Comparison of ENCODE assay signal across 1 cellular context in the genomic region with DNA sequence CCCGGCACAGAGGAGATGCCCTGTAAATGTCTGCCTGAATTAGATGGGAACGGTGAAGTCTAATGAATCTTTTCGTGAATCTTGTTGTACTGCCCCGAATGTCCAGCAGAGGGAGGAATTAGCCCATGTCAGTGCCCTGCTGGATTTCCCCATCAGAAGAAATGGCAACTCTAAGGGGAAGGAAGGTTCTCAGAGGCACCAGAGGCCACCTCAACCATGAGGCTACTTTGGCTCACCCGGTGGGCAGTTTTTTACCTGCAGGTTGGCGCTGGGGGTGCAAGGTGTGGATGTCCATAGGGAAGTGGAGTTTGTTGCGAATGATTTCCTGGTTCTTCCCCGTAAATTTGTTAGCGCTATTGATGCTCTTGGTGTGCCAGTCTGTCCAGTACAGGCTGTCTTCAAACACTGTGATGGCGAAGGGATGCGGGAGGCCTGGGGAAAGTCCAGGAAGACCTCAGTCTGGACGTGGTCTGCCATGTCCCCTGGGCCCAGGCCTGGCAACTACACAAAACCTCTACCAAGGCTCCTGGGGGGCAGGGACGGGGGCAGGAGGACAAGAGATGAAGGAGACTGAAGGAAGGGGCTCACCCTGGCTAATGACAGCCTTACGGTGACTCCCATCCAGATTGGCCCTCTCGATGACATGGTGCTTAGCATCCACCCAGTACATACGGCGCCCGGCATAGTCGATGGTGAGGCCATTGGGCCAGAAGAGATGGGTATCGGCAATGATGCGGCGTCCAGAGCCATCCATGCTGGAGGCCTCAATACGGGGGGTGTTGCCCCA.
TF ChIP-seq lines count a peak whose summit lies in the region.

No MANE protein-coding gene starts in this region.

TF ChIP-seq in K562, 482 proteins besides CTCF, POLR2A, EP300 and RAD21 (continued from another document and continues in another):
- TF ChIP-seq, protein P1, sequence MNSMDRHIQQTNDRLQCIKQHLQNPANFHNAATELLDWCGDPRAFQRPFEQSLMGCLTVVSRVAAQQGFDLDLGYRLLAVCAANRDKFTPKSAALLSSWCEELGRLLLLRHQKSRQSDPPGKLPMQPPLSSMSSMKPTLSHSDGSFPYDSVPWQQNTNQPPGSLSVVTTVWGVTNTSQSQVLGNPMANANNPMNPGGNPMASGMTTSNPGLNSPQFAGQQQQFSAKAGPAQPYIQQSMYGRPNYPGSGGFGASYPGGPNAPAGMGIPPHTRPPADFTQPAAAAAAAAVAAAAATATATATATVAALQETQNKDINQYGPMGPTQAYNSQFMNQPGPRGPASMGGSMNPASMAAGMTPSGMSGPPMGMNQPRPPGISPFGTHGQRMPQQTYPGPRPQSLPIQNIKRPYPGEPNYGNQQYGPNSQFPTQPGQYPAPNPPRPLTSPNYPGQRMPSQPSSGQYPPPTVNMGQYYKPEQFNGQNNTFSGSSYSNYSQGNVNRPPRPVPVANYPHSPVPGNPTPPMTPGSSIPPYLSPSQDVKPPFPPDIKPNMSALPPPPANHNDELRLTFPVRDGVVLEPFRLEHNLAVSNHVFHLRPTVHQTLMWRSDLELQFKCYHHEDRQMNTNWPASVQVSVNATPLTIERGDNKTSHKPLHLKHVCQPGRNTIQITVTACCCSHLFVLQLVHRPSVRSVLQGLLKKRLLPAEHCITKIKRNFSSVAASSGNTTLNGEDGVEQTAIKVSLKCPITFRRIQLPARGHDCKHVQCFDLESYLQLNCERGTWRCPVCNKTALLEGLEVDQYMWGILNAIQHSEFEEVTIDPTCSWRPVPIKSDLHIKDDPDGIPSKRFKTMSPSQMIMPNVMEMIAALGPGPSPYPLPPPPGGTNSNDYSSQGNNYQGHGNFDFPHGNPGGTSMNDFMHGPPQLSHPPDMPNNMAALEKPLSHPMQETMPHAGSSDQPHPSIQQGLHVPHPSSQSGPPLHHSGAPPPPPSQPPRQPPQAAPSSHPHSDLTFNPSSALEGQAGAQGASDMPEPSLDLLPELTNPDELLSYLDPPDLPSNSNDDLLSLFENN (IDR thresholded peaks at IDR 0.05; ENCODE audit: low read depth in 2 of 2, low read length in 2 of 2), result 0 out of 4 replicates have a peak, but pooled peaks of 1 of the 2 experiments have one; percentile 10
- TF ChIP-seq, protein P2, sequence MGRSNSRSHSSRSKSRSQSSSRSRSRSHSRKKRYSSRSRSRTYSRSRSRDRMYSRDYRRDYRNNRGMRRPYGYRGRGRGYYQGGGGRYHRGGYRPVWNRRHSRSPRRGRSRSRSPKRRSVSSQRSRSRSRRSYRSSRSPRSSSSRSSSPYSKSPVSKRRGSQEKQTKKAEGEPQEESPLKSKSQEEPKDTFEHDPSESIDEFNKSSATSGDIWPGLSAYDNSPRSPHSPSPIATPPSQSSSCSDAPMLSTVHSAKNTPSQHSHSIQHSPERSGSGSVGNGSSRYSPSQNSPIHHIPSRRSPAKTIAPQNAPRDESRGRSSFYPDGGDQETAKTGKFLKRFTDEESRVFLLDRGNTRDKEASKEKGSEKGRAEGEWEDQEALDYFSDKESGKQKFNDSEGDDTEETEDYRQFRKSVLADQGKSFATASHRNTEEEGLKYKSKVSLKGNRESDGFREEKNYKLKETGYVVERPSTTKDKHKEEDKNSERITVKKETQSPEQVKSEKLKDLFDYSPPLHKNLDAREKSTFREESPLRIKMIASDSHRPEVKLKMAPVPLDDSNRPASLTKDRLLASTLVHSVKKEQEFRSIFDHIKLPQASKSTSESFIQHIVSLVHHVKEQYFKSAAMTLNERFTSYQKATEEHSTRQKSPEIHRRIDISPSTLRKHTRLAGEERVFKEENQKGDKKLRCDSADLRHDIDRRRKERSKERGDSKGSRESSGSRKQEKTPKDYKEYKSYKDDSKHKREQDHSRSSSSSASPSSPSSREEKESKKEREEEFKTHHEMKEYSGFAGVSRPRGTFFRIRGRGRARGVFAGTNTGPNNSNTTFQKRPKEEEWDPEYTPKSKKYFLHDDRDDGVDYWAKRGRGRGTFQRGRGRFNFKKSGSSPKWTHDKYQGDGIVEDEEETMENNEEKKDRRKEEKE (IDR thresholded peaks at IDR 0.05; ENCODE audit: borderline replicate concordance in 1 of 2, control insufficient read depth in 1 of 2, low read depth in 2 of 2, low read length in 1 of 2), result no peak
- TF ChIP-seq FOXA3 (CRISPR knock-in tag; conservative IDR thresholded peaks at IDR 0.05 in 1 of 2, IDR thresholded peaks at IDR 0.05 in 1 of 2) (0 out of 4 replicates have a peak, but pooled peaks of 1 of the 2 experiments have one; percentile 28), CC2D1A (IDR thresholded peaks at IDR 0.05) (peak; percentile 57; the same call in 1 of the 2 replicates), SMC3 (conservative IDR thresholded peaks at IDR 0.05; ENCODE audit: insufficient read depth, low read depth, low read length) (peak; percentile 97), JUND (IDR thresholded peaks at IDR 0.05; ENCODE audit: borderline replicate concordance, low read depth, low read length) (peak; percentile 54; the same call in 1 of the 2 replicates), JUND (tag; IDR thresholded peaks at IDR 0.05; ENCODE audit: borderline replicate concordance, low read depth, low read length) (no peak), JUN (IDR thresholded peaks at IDR 0.05; ENCODE audit: borderline replicate concordance, low read depth, low read length) (0 out of 2 replicates have a peak, but pooled peaks have one; percentile 27), JUN (CRISPR knock-in tag; IDR thresholded peaks at IDR 0.05; ENCODE audit: borderline replicate concordance) (no peak), ZC3H4 (CRISPR knock-in tag; IDR thresholded peaks at IDR 0.05; ENCODE audit: borderline replicate concordance) (no peak), RCOR1 (IDR thresholded peaks at IDR 0.05; ENCODE audit: borderline replicate concordance in 1 of 2, low read depth in 2 of 2, low read length in 2 of 2) (peak in 1 of 2 experiments; percentile 43; a peak in 1 of 4 replicates), MAFK (IDR thresholded peaks at IDR 0.05; ENCODE audit: low read length) (peak; percentile 6; the same call in 1 of the 2 replicates), ATF1 (CRISPR knock-in tag; IDR thresholded peaks at IDR 0.05) (no peak), ATF1 (tag; IDR thresholded peaks at IDR 0.05) (no peak), ZNF24 (IDR thresholded peaks at IDR 0.05) (no peak), NR4A1 (CRISPR knock-in tag; IDR thresholded peaks at IDR 0.05) (no peak), NR4A1 (tag; IDR thresholded peaks at IDR 0.05) (no peak), LEF1 (IDR thresholded peaks at IDR 0.05) (no peak), SIN3B (IDR thresholded peaks at IDR 0.05; ENCODE audit: low read depth) (no peak), FOSL1 (tag; conservative IDR thresholded peaks at IDR 0.05) (no peak), CEBPB (tag; IDR thresholded peaks at IDR 0.05) (peak; percentile 77), YY1 (IDR thresholded peaks at IDR 0.05; ENCODE audit: borderline replicate concordance in 1 of 3, control insufficient read depth in 1 of 3, extremely low read depth in 1 of 3, insufficient read depth in 3 of 3, insufficient read length in 1 of 3, insufficient replicate concordance in 2 of 3, low read depth in 1 of 3, low read length in 2 of 3) (peak in 1 of 3 experiments; percentile 20), ARID2 (IDR thresholded peaks at IDR 0.05) (peak; percentile 73; the same call in 1 of the 2 replicates), CEBPG (CRISPR knock-in tag; IDR thresholded peaks at IDR 0.05) (peak; percentile 50; the same call in 1 of the 2 replicates), CEBPG (tag; conservative IDR thresholded peaks at IDR 0.05 in 1 of 2, IDR thresholded peaks at IDR 0.05 in 1 of 2) (peak in 1 of 2 experiments; percentile 37; a peak in 1 of 4 replicates), PRPF4 (IDR thresholded peaks at IDR 0.05; ENCODE audit: insufficient read depth, low read depth, low read length, poor library complexity, severe bottlenecking) (no peak)
- TF ChIP-seq, protein P3, sequence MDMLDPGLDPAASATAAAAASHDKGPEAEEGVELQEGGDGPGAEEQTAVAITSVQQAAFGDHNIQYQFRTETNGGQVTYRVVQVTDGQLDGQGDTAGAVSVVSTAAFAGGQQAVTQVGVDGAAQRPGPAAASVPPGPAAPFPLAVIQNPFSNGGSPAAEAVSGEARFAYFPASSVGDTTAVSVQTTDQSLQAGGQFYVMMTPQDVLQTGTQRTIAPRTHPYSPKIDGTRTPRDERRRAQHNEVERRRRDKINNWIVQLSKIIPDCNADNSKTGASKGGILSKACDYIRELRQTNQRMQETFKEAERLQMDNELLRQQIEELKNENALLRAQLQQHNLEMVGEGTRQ (CRISPR knock-in tag; IDR thresholded peaks at IDR 0.05), result no peak
- TF ChIP-seq, protein P4, sequence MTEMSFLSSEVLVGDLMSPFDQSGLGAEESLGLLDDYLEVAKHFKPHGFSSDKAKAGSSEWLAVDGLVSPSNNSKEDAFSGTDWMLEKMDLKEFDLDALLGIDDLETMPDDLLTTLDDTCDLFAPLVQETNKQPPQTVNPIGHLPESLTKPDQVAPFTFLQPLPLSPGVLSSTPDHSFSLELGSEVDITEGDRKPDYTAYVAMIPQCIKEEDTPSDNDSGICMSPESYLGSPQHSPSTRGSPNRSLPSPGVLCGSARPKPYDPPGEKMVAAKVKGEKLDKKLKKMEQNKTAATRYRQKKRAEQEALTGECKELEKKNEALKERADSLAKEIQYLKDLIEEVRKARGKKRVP (CRISPR knock-in tag; IDR thresholded peaks at IDR 0.05), result no peak
- TF ChIP-seq, protein P5, sequence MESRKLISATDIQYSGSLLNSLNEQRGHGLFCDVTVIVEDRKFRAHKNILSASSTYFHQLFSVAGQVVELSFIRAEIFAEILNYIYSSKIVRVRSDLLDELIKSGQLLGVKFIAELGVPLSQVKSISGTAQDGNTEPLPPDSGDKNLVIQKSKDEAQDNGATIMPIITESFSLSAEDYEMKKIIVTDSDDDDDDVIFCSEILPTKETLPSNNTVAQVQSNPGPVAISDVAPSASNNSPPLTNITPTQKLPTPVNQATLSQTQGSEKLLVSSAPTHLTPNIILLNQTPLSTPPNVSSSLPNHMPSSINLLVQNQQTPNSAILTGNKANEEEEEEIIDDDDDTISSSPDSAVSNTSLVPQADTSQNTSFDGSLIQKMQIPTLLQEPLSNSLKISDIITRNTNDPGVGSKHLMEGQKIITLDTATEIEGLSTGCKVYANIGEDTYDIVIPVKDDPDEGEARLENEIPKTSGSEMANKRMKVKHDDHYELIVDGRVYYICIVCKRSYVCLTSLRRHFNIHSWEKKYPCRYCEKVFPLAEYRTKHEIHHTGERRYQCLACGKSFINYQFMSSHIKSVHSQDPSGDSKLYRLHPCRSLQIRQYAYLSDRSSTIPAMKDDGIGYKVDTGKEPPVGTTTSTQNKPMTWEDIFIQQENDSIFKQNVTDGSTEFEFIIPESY (CRISPR knock-in tag; IDR thresholded peaks at IDR 0.05), result 0 out of 2 replicates have a peak, but pooled peaks have one; percentile 14
- TF ChIP-seq, protein P6, sequence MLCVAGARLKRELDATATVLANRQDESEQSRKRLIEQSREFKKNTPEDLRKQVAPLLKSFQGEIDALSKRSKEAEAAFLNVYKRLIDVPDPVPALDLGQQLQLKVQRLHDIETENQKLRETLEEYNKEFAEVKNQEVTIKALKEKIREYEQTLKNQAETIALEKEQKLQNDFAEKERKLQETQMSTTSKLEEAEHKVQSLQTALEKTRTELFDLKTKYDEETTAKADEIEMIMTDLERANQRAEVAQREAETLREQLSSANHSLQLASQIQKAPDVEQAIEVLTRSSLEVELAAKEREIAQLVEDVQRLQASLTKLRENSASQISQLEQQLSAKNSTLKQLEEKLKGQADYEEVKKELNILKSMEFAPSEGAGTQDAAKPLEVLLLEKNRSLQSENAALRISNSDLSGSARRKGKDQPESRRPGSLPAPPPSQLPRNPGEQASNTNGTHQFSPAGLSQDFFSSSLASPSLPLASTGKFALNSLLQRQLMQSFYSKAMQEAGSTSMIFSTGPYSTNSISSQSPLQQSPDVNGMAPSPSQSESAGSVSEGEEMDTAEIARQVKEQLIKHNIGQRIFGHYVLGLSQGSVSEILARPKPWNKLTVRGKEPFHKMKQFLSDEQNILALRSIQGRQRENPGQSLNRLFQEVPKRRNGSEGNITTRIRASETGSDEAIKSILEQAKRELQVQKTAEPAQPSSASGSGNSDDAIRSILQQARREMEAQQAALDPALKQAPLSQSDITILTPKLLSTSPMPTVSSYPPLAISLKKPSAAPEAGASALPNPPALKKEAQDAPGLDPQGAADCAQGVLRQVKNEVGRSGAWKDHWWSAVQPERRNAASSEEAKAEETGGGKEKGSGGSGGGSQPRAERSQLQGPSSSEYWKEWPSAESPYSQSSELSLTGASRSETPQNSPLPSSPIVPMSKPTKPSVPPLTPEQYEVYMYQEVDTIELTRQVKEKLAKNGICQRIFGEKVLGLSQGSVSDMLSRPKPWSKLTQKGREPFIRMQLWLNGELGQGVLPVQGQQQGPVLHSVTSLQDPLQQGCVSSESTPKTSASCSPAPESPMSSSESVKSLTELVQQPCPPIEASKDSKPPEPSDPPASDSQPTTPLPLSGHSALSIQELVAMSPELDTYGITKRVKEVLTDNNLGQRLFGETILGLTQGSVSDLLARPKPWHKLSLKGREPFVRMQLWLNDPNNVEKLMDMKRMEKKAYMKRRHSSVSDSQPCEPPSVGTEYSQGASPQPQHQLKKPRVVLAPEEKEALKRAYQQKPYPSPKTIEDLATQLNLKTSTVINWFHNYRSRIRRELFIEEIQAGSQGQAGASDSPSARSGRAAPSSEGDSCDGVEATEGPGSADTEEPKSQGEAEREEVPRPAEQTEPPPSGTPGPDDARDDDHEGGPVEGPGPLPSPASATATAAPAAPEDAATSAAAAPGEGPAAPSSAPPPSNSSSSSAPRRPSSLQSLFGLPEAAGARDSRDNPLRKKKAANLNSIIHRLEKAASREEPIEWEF (CRISPR knock-in tag; IDR thresholded peaks at IDR 0.05), result no peak
- TF ChIP-seq, protein P7, sequence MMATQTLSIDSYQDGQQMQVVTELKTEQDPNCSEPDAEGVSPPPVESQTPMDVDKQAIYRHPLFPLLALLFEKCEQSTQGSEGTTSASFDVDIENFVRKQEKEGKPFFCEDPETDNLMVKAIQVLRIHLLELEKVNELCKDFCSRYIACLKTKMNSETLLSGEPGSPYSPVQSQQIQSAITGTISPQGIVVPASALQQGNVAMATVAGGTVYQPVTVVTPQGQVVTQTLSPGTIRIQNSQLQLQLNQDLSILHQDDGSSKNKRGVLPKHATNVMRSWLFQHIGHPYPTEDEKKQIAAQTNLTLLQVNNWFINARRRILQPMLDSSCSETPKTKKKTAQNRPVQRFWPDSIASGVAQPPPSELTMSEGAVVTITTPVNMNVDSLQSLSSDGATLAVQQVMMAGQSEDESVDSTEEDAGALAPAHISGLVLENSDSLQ (IDR thresholded peaks at IDR 0.05), result no peak
- TF ChIP-seq, protein P8, sequence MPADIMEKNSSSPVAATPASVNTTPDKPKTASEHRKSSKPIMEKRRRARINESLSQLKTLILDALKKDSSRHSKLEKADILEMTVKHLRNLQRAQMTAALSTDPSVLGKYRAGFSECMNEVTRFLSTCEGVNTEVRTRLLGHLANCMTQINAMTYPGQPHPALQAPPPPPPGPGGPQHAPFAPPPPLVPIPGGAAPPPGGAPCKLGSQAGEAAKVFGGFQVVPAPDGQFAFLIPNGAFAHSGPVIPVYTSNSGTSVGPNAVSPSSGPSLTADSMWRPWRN (IDR thresholded peaks at IDR 0.05; ENCODE audit: low read depth), result no peak
- TF ChIP-seq, protein P9, sequence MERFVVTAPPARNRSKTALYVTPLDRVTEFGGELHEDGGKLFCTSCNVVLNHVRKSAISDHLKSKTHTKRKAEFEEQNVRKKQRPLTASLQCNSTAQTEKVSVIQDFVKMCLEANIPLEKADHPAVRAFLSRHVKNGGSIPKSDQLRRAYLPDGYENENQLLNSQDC (CRISPR knock-in tag; IDR thresholded peaks at IDR 0.05), result no peak
